11 cellular contexts compared by ENCODE assay signal in genomic region chr1:59026472-59026948, GRCh38.
DNase-seq lines count a peak whose midpoint lies in the region; ATAC-seq and TF ChIP-seq lines count a peak whose summit lies in the region.
"Had no signal": no experiment of that assay in that cellular context is flagged by ENCODE, and none has a peak within 500 bp of the region (broad histone marks: within the 10 kb centered on the region; RNA-seq: fewer than 3 reads in every experiment).

No MANE protein-coding gene starts in this region.

- H3K14ac ChIP-seq in H9 (ENCODE audit: insufficient read depth, low read length) = no peak overlapping the region

- H3K4me3 Mint-ChIP-seq in activated naive CD8-positive, alpha-beta T cell treated with anti-CD3 and anti-CD28 coated beads, Interleukin-2, amount 50 U/mL, for 24 hours = no peak overlapping the region
- no peak overlapping the region for H3K4me3 Mint-ChIP-seq in H9
- H3K4me3 Mint-ChIP-seq: activated naive CD8-positive, alpha-beta T cell treated with anti-CD3 and anti-CD28 coated beads, Interleukin-2, amount 10 ng/mL, durations not matched to agents 7 days and 5 days had no signal

- H3K27ac Mint-ChIP-seq in activated naive CD8-positive, alpha-beta T cell treated with anti-CD3 and anti-CD28 coated beads, Interleukin-2, amount 50 U/mL, for 24 hours = peak overlapping the region; percentile 75
- no peak overlapping the region for H3K27ac Mint-ChIP-seq in H9
- H3K27ac Mint-ChIP-seq: activated naive CD8-positive, alpha-beta T cell treated with anti-CD3 and anti-CD28 coated beads, Interleukin-2, amount 10 ng/mL, durations not matched to agents 7 days and 5 days had no signal

- no peak overlapping the region for H3K18ac ChIP-seq in H9 (ENCODE audit: insufficient read length, low read depth, low read length)

- H3K23ac ChIP-seq in H9 (ENCODE audit: insufficient read length, low read depth, low read length) = no peak overlapping the region

- no peaks in the 10 kb centered on the region for H3K9me3 Mint-ChIP-seq in activated naive CD8-positive, alpha-beta T cell treated with anti-CD3 and anti-CD28 coated beads, Interleukin-2, amount 50 U/mL, for 24 hours
- H3K9me3 Mint-ChIP-seq in H9 = no peaks in the 10 kb centered on the region
- H3K9me3 Mint-ChIP-seq: activated naive CD8-positive, alpha-beta T cell treated with anti-CD3 and anti-CD28 coated beads, Interleukin-2, amount 10 ng/mL, durations not matched to agents 7 days and 5 days had no signal

- peak; percentile 19 for ATAC-seq in HG03095 (IDR thresholded peaks at IDR 0.05; ENCODE audit: unreplicated experiment)
- ATAC-seq in activated naive CD8-positive, alpha-beta T cell treated with anti-CD3 and anti-CD28 coated beads, Interleukin-2, amount 50 U/mL, for 24 hours = peak; percentile 55
- ATAC-seq in stimulated activated naive CD8-positive, alpha-beta T cell treated with anti-CD3 and anti-CD28 coated beads, Interleukin-15, Interleukin-2, amounts not matched to agents 100 U/mL and 50 U/mL, for 24 hours = peak; percentile 30

- no peak overlapping the region for H4K91ac ChIP-seq in H9 (ENCODE audit: insufficient read length, low read depth, low read length)

- no peaks in the 10 kb centered on the region for H3K79me2 ChIP-seq in H9 (ENCODE audit: insufficient read depth, low read length)

- H2BK20ac ChIP-seq in H9 (ENCODE audit: low read depth, low read length, poor library complexity, severe bottlenecking) = no peak overlapping the region

- no peak overlapping the region for H3K9ac ChIP-seq in H9 (ENCODE audit: extremely low read depth, insufficient read length, low read length)

- no peaks in the 10 kb centered on the region for H3K36me3 Mint-ChIP-seq in activated naive CD8-positive, alpha-beta T cell treated with anti-CD3 and anti-CD28 coated beads, Interleukin-2, amount 50 U/mL, for 24 hours (ENCODE audit: low read depth)
- no peaks in the 10 kb centered on the region for H3K36me3 Mint-ChIP-seq in H9 (ENCODE audit: insufficient read depth in 1 of 3, low read depth in 3 of 3)

- no peak overlapping the region for H4K8ac ChIP-seq in H9 (replicated peaks; ENCODE audit: insufficient read length, low read depth, low read length)

- no peak overlapping the region for H3K56ac ChIP-seq in H9 (ENCODE audit: insufficient read length, low read depth, low read length)

- H3K27ac ChIP-seq in H9 (ENCODE audit: insufficient read length, low read depth, low read length) (no peak overlapping the region), SJCRH30 (no peak overlapping the region)
- H3K27ac ChIP-seq: 22Rv1 had no signal

- H2BK5ac ChIP-seq in H9 (ENCODE audit: insufficient read length, low read length) = no peak overlapping the region

- H4K5ac ChIP-seq in H9 (ENCODE audit: insufficient read length, low read depth, low read length) = no peak overlapping the region

- H2BK120ac ChIP-seq in H9 (ENCODE audit: low read depth, low read length, poor library complexity, severe bottlenecking) = no peak overlapping the region

- no peaks in the 10 kb centered on the region for H3K23me2 ChIP-seq in H9 (ENCODE audit: insufficient read length, low read depth, low read length, poor library complexity, severe bottlenecking)

- H3K4me2 ChIP-seq in H9 (ENCODE audit: insufficient read depth, insufficient read length, low read length) = no peak overlapping the region

- H3K79me1 ChIP-seq in H9 (ENCODE audit: insufficient read depth, low read depth, low read length, poor library complexity, severe bottlenecking) = no peaks in the 10 kb centered on the region

- no CpG with 5 or more reads among the region's 6 CpGs for WGBS in H9 (ENCODE audit: extremely low coverage, insufficient read length, low lambda C conversion rate)

- no peaks in the 10 kb centered on the region for H3K36me3 ChIP-seq in SJCRH30

- H2AK5ac ChIP-seq in H9 (ENCODE audit: insufficient read length, low read length) = no peak overlapping the region

- H3K27me3 ChIP-seq in H9 (ENCODE audit: insufficient read depth, low read length) = no peaks in the 10 kb centered on the region
- no peaks in the 10 kb centered on the region for H3K27me3 ChIP-seq in SJCRH30

- H3T11ph ChIP-seq in H9 (ENCODE audit: low read length) = no peak overlapping the region

- H3K27me3 Mint-ChIP-seq in activated naive CD8-positive, alpha-beta T cell treated with anti-CD3 and anti-CD28 coated beads, Interleukin-2, amount 50 U/mL, for 24 hours = no peaks in the 10 kb centered on the region
- H3K27me3 Mint-ChIP-seq in H9 (ENCODE audit: low read depth) = peaks cover 1% of the 10 kb centered on the region; the same call in 1 of the 2 replicates
- H3K27me3 Mint-ChIP-seq: activated naive CD8-positive, alpha-beta T cell treated with anti-CD3 and anti-CD28 coated beads, Interleukin-2, amount 10 ng/mL, durations not matched to agents 7 days and 5 days had no signal

- H2BK12ac ChIP-seq in H9 (ENCODE audit: insufficient read length, low read depth, low read length) = no peak overlapping the region

- TF ChIP-seq CTCF in H9 (conservative IDR thresholded peaks at IDR 0.05) = no peak

- H3K4me1 ChIP-seq in H9 (ENCODE audit: insufficient read depth, low read length) (no peaks in the 10 kb centered on the region; the same call in 1 of the 2 replicates), SJCRH30 (peaks cover 12% of the 10 kb centered on the region; the same call in 1 of the 2 replicates)

- no peak overlapping the region for H3K4ac ChIP-seq in H9 (ENCODE audit: low read depth, low read length)

- DNase-seq in DMS53 (lab: John Stamatoyannopoulos, UW) (peak; percentile 37), DMS53 treated with DMSO at 0.1 percent for 48 hours (lab: John Stamatoyannopoulos, UW; ENCODE audit: unreplicated experiment) (no peak), NCI-H510A (lab: John Stamatoyannopoulos, UW) (no peak), H9 (no peak), SJCRH30 (no peak)
- no peak for DNase-seq in activated naive CD8-positive, alpha-beta T cell treated with anti-CD3 and anti-CD28 coated beads, Interleukin-2, amount 50 U/mL, for 24 hours
- DNase-seq in stimulated activated naive CD8-positive, alpha-beta T cell treated with anti-CD3 and anti-CD28 coated beads, Interleukin-15, Interleukin-2, amounts not matched to agents 100 U/mL and 50 U/mL, for 24 hours = no peak
- DNase-seq: activated naive CD8-positive, alpha-beta T cell treated with anti-CD3 and anti-CD28 coated beads, Interleukin-2, amount 10 ng/mL, durations not matched to agents 7 days and 5 days; NK-92 treated with Interleukin-12 subunit alpha and Interleukin-12 subunit beta, amount 100 ng/mL, for 24 hours had no signal

- no peak overlapping the region for H2BK15ac ChIP-seq in H9 (ENCODE audit: low read depth, low read length)

- H2AFZ ChIP-seq in H9 (ENCODE audit: low read length) = no peak overlapping the region

- H3K4me3 ChIP-seq in SJCRH30 = no peak overlapping the region

- H3K4me1 Mint-ChIP-seq in activated naive CD8-positive, alpha-beta T cell treated with anti-CD3 and anti-CD28 coated beads, Interleukin-2, amount 50 U/mL, for 24 hours = peaks cover 23% of the 10 kb centered on the region
- peaks cover 3 to 6% of the 10 kb centered on the region in 2 experiments; a peak in 2 of 4 replicates for H3K4me1 Mint-ChIP-seq in H9
- H3K4me1 Mint-ChIP-seq: activated naive CD8-positive, alpha-beta T cell treated with anti-CD3 and anti-CD28 coated beads, Interleukin-2, amount 10 ng/mL, durations not matched to agents 7 days and 5 days had no signal

- no peaks in the 10 kb centered on the region for H3K9me3 ChIP-seq in H9 (ENCODE audit: control insufficient read depth, low read depth, low read length)
- H3K9me3 ChIP-seq in SJCRH30 (replicated peaks) = 0 out of 2 replicates have a peak, but pooled peaks cover 5% of the 10 kb centered on the region

- no peaks in the 10 kb centered on the region for H4K20me1 ChIP-seq in H9 (ENCODE audit: control insufficient read depth, insufficient read depth, insufficient read length)
